15 cellular contexts compared by ENCODE assay signal in genomic region chr17:6098466-6099180, GRCh38. TPM values are rescaled to one million over a fixed set of nuclear protein-coding genes. Genes with fewer than 3 reads are reported as not detected.
DNase-seq lines count a peak whose midpoint lies in the region; ATAC-seq, FAIRE-seq and TF ChIP-seq lines count a peak whose summit lies in the region.
"Had no signal": no experiment of that assay in that cellular context is flagged by ENCODE, and none has a peak within 500 bp of the region (broad histone marks: within the 10 kb centered on the region; RNA-seq: fewer than 3 reads in every experiment).

No MANE protein-coding gene starts in this region.

- 64 to 68% methylated on average over 9 of the region's 9 CpGs for WGBS in thyroid gland, 2 donors

- peak; percentile 14 for DNase-seq in NCI-H2029 (lab: John Stamatoyannopoulos, UW)
- DNase-seq in NCI-H2029 treated with DMSO at 0.1 percent for 48 hours (lab: John Stamatoyannopoulos, UW): no peak
- peak; percentile 98 for DNase-seq in endothelial cell of umbilical vein (ENCODE audit: low read depth, low spot score)
- no peak for DNase-seq in left lung
- peak; percentile 6 to 7 for DNase-seq in thyroid gland
- no peak for DNase-seq in H7
- no peak for DNase-seq in activated naive CD4-positive, alpha-beta T cell (lab: John Stamatoyannopoulos, UW)
- DNase-seq: activated CD8-positive, alpha-beta memory T cell treated with anti-CD3 and anti-CD28 coated beads for 24 hours; activated gamma-delta T cell; CD4-positive, alpha-beta T cell; mammary epithelial cell had no signal

- peaks cover 0 to 26% of the 10 kb centered on the region in 2 experiments for H3K36me3 ChIP-seq in endothelial cell of umbilical vein (ENCODE audit: control insufficient read depth in 2 of 2, extremely low read depth in 1 of 2, insufficient read depth in 2 of 2, low read length in 2 of 2)
- no peaks in the 10 kb centered on the region for H3K36me3 ChIP-seq in left lung
- H3K36me3 ChIP-seq in thyroid gland: no peaks in the 10 kb centered on the region
- no peaks in the 10 kb centered on the region; the same call in none of the 2 replicates for H3K36me3 ChIP-seq in H7 (replicated peaks; ENCODE audit: control insufficient read depth, insufficient read depth, low read length)
- H3K36me3 ChIP-seq: breast epithelium, neutrophil had no signal

- H2AFZ ChIP-seq in endothelial cell of umbilical vein (ENCODE audit: low read depth, low read length): no peak overlapping the region

- H3K4me3 ChIP-seq in endothelial cell of umbilical vein (replicated peaks in 1 of 3; ENCODE audit: insufficient read depth in 1 of 3, low read depth in 1 of 3, low read length in 3 of 3) (no peak overlapping the region), left lung (no peak overlapping the region), thyroid gland (replicated peaks in 1 of 3) (no peak overlapping the region), H7 (ENCODE audit: insufficient read depth, low read depth, low read length) (no peak overlapping the region)
- H3K4me3 ChIP-seq: breast epithelium had no signal

- TF ChIP-seq POLR2A in endothelial cell of umbilical vein (IDR thresholded peaks at IDR 0.05; ENCODE audit: low read depth, low read length): no peak
- TF ChIP-seq POLR2A in thyroid gland (IDR thresholded peaks at IDR 0.05): no peak

- CTCF ChIA-PET in endothelial cell of umbilical vein (lab: Charles Lee): interaction anchor here (1.0 to 1.7 kb wide), 3 partner anchors 8 to 228 kb away, joined by 3 to 8 read pairs (median 4); no protein-coding TSS in a partner anchor

- peak; percentile 100 for FAIRE-seq in endothelial cell of umbilical vein (lab: Jason Lieb, UNC)
- FAIRE-seq: GM18507 had no signal

- peak overlapping the region; percentile 37 for H3K4me2 ChIP-seq in endothelial cell of umbilical vein (ENCODE audit: insufficient read depth, low read length)

- H3K9me1 ChIP-seq in endothelial cell of umbilical vein (replicated peaks; ENCODE audit: control insufficient read depth, extremely low read depth, insufficient read depth, low read length): no peaks in the 10 kb centered on the region

- dilution Hi-C loops in endothelial cell of umbilical vein (cut with MboI; ENCODE audit: extremely low pct_ligation_motif_present, low sequenced_read_pairs): no loop called here

- no peaks in the 10 kb centered on the region for H3K79me2 ChIP-seq in endothelial cell of umbilical vein (ENCODE audit: control insufficient read depth, insufficient read depth, low read length)

- H3K9me3 ChIP-seq in endothelial cell of umbilical vein (replicated peaks; ENCODE audit: control insufficient read depth, insufficient read depth, low read length) (no peaks in the 10 kb centered on the region), left lung (no peaks in the 10 kb centered on the region), thyroid gland (no peaks in the 10 kb centered on the region)
- H3K9me3 ChIP-seq: breast epithelium, neutrophil had no signal

- no peaks in the 10 kb centered on the region for H4K20me1 ChIP-seq in endothelial cell of umbilical vein (replicated peaks; ENCODE audit: control insufficient read depth, extremely low read depth, insufficient read depth, low read length)

- peaks cover 41% of the 10 kb centered on the region for H3K4me1 ChIP-seq in endothelial cell of umbilical vein (ENCODE audit: control insufficient read depth, extremely low read depth, insufficient read depth, low read length)
- no peaks in the 10 kb centered on the region for H3K4me1 ChIP-seq in left lung
- H3K4me1 ChIP-seq in thyroid gland: no peaks in the 10 kb centered on the region
- H3K4me1 ChIP-seq: breast epithelium had no signal

- POLR2A ChIA-PET in endothelial cell of umbilical vein (lab: Charles Lee): no interaction called here

- TF ChIP-seq CTCF in endothelial cell of umbilical vein (IDR thresholded peaks at IDR 0.05; ENCODE audit: extremely low read depth in 1 of 2, insufficient read depth in 1 of 2, low read depth in 1 of 2, low read length in 2 of 2) (no peak), left lung (IDR thresholded peaks at IDR 0.05) (no peak), thyroid gland (IDR thresholded peaks at IDR 0.05) (no peak)

- no TSS peak for BruUV-seq in endothelial cell of umbilical vein (replicated peaks; lab: Mats Ljungman, UMichigan)

- peak overlapping the region; percentile 91 for H3K27ac ChIP-seq in endothelial cell of umbilical vein (ENCODE audit: insufficient read depth, low read depth, low read length)
- peak overlapping the region in 1 of 2 donors; percentile 37 for H3K27ac ChIP-seq in left lung
- no peak overlapping the region for H3K27ac ChIP-seq in thyroid gland
- H3K27ac ChIP-seq: neutrophil had no signal

- ATAC-seq in left lung: peak; percentile 62
- no peak for ATAC-seq in HG03025 (IDR thresholded peaks at IDR 0.05; ENCODE audit: low FRiP score, unreplicated experiment)

- peak overlapping the region; percentile 44 for H3K9ac ChIP-seq in endothelial cell of umbilical vein (replicated peaks; ENCODE audit: extremely low read depth, insufficient read depth, low read length)

- H3K27me3 ChIP-seq in endothelial cell of umbilical vein (ENCODE audit: control insufficient read depth in 2 of 2, insufficient read depth in 2 of 2, low read length in 2 of 2): no peaks in the 10 kb centered on the region
- H3K27me3 ChIP-seq in left lung: no peaks in the 10 kb centered on the region
- no peaks in the 10 kb centered on the region for H3K27me3 ChIP-seq in thyroid gland
- H3K27me3 ChIP-seq in H7 (ENCODE audit: control insufficient read depth, insufficient read depth, low read length): no peaks in the 10 kb centered on the region
- H3K27me3 ChIP-seq: breast epithelium, neutrophil had no signal

- intact Hi-C loops in endothelial cell of umbilical vein (cut with micrococcal nuclease) (loop anchor here (1.0 kb wide), 4 partner anchors 28 to 229 kb away; partner anchors contain the start of gene WSCD1), left lung (cut with DNase I) (no loop called here), thyroid gland (cut with DNase I) (no loop called here)

TF ChIP-seq in endothelial cell of umbilical vein, 7 proteins besides CTCF, POLR2A, EP300 and RAD21:
- TF ChIP-seq FOS (IDR thresholded peaks at IDR 0.05; ENCODE audit: borderline replicate concordance, insufficient read depth, low read length) (no peak), MYC (IDR thresholded peaks at IDR 0.05; ENCODE audit: low read depth, low read length) (no peak), GATA2 (IDR thresholded peaks at IDR 0.05; ENCODE audit: insufficient read depth, insufficient read length, low read depth, low read length) (peak; percentile 86), JUN (IDR thresholded peaks at IDR 0.05; ENCODE audit: borderline replicate concordance, insufficient read depth, insufficient read length, low read depth) (peak; percentile 56), EZH2 (IDR thresholded peaks at IDR 0.05; ENCODE audit: borderline replicate concordance, low read depth, low read length, severe bottlenecking) (no peak), POLR2AphosphoS5 (IDR thresholded peaks at IDR 0.05; ENCODE audit: insufficient read depth, low read depth, low read length) (no peak), MAX (IDR thresholded peaks at IDR 0.05; ENCODE audit: insufficient read depth, insufficient read length) (no peak)

RNA-seq across cellular contexts. Expression of gene WSCD1, which starts 28.4 kb away (rescaled TPM):
- total RNA-seq in endothelial cell of umbilical vein (45.7 and 49.4 TPM in 2 replicates), left lung (1 to 10 TPM; 2.9 to 3.9 TPM), thyroid gland (1 to 10 TPM; 2.1 to 9.5 (median 7.0) TPM)
- polyA plus RNA-seq in endothelial cell of umbilical vein: 21.5 and 26.4 TPM in 2 replicates
- polyA plus RNA-seq in endothelial cell of umbilical vein (2011; cell fraction: cytosol; rRNA removed): 11.3 and 15.0 TPM in 2 replicates
- polyA plus RNA-seq in endothelial cell of umbilical vein (2011; cell fraction: nucleus; rRNA removed): 12.0 and 14.4 TPM in 2 replicates
- 16.8 and 19.7 TPM in 2 replicates for polyA plus RNA-seq in endothelial cell of umbilical vein (2012)
- polyA minus RNA-seq in endothelial cell of umbilical vein: 20.5 and 22.8 TPM in 2 replicates
- polyA minus RNA-seq in endothelial cell of umbilical vein (2011; cell fraction: cytosol; rRNA and poly(A)+ RNA removed): not detected
- polyA minus RNA-seq in endothelial cell of umbilical vein (2011; cell fraction: nucleus; rRNA and poly(A)+ RNA removed): 6.5 and 15.5 TPM in 2 replicates
- 37.0 and 52.2 TPM in 2 replicates for total RNA-seq in H7 (2014; rRNA removed; shearing (Covaris generic))
- total RNA-seq: CD4-positive, alpha-beta T cell; mammary epithelial cell had no signal
- polyA plus RNA-seq: mammary epithelial cell had no signal

Comparison
In these comparisons a context has a peak if more than half of its experiments do, and no peak if none do; other contexts are left out.
1. DNase-seq: peak in NCI-H2029 (single experiment), endothelial cell of umbilical vein (single experiment) and thyroid gland (2 of 2); none in NCI-H2029 treated with DMSO at 0.1 percent for 48 hours (single experiment), left lung (0 of 2), H7 (single experiment) and activated naive CD4-positive, alpha-beta T cell (0 of 4).